Comparison of ENCODE assay signal across 8 cellular contexts in the genomic region with DNA sequence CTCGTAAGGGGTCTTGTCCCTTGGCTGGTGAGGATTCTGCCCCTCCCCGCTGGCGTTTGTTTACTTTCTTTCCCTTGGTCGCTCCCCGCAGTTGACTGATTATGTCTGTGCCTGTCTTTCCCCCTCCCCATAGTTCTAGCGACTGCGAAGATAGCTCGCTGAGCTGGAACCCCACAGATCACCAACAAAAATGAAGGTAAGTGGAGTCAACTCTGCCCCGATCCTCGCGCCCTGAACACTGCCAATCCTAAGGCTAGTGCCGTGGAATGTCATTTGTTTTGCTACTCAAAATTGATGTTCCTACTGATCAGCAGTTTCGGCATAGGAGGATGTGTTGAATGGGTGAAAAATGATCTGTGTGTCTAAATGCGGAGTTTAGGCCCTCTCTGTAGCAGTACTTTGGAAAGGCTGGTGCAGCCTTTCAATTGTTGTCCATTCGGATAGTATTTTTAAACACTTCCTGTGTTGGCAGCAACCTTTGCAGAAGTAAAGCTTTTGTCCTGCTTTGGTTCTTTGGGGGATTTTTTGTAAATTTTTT. TPM values are rescaled to one million over a fixed set of nuclear protein-coding genes. Genes with fewer than 3 reads are reported as not detected.
DNase-seq lines count a peak whose midpoint lies in the region; ATAC-seq and TF ChIP-seq lines count a peak whose summit lies in the region.

No MANE protein-coding gene starts in this region.

- H3K4me3 ChIP-seq in HUES48 (ENCODE audit: low read depth, low read length): peak overlapping the region; percentile 91
- peak overlapping the region; percentile 92 to 99 (median 97) for H3K4me3 ChIP-seq in gastrocnemius medialis

- H3K27ac Mint-ChIP-seq in CD4-positive, alpha-beta T cell: peak overlapping the region; percentile 84
- H3K27ac Mint-ChIP-seq in activated T-helper 17 cell treated with anti-CD3 and anti-CD28 coated beads, Interleukin-2, amount 50 U/mL, for 72 hours: peak overlapping the region; percentile 95

- DNase-seq in CD4-positive, alpha-beta T cell: no peak
- DNase-seq in hippocampal formation (lab: John Stamatoyannopoulos, UW): peak; percentile 26 to 35
- DNase-seq in gastrocnemius medialis: no peak
- DNase-seq in NCI-H510A treated with DMSO at 0.1 percent for 48 hours (lab: John Stamatoyannopoulos, UW): no peak
- DNase-seq in KG1 (lab: John Stamatoyannopoulos, UW): no peak

- H3K4me1 Mint-ChIP-seq in CD4-positive, alpha-beta T cell (ENCODE audit: low read depth): peaks cover 26% of the 10 kb centered on the region
- H3K4me1 Mint-ChIP-seq in activated T-helper 17 cell treated with anti-CD3 and anti-CD28 coated beads, Interleukin-2, amount 50 U/mL, for 72 hours: peaks cover 5% of the 10 kb centered on the region

- intact Hi-C loops in CD4-positive, alpha-beta T cell (cut with DNase I, micrococcal nuclease): loop anchor here (2.0 to 5.0 kb wide), 5 partner anchors 31 to 128 kb away; a partner anchor contains a TSS
- intact Hi-C loops in gastrocnemius medialis (cut with DNase I; ENCODE audit: low total_unique reads): loop anchor here (2.0 kb wide), 2 partner anchors 99 to 127 kb away; a partner anchor contains a TSS

- in situ Hi-C loops in gastrocnemius medialis (cut with MboI; ENCODE audit: low sequenced_read_pairs in 4 of 4): loop anchor here in 3 of 4 donors (10.0 kb wide), 1 partner anchor 55 kb away; a partner anchor contains a TSS

- no peak for TF ChIP-seq CTCF in CD4-positive, alpha-beta T cell (IDR thresholded peaks at IDR 0.05)
- TF ChIP-seq CTCF in gastrocnemius medialis (IDR thresholded peaks at IDR 0.05 in 4 of 5, conservative IDR thresholded peaks at IDR 0.05 in 1 of 5): no peak

- H3K36me3 ChIP-seq in HUES48 (ENCODE audit: control insufficient read depth, insufficient read depth, low read length) (peaks cover 44% of the 10 kb centered on the region), gastrocnemius medialis (peaks cover 0 to 18% of the 10 kb centered on the region in 2 donors)

- H3K4me1 ChIP-seq in HUES48 (ENCODE audit: control insufficient read depth, insufficient read depth, low read length) (peaks cover 7% of the 10 kb centered on the region; the same call in 1 of the 2 replicates), gastrocnemius medialis (peaks cover 33 to 44% of the 10 kb centered on the region in 2 donors)

- H3K9me3 ChIP-seq in CD4-positive, alpha-beta T cell (ENCODE audit: control insufficient read depth, low read length): no peaks in the 10 kb centered on the region
- H3K9me3 ChIP-seq in HUES48 (ENCODE audit: control insufficient read depth, insufficient read depth, low read length) (no peaks in the 10 kb centered on the region), gastrocnemius medialis (no peaks in the 10 kb centered on the region)

- peak overlapping the region; percentile 95 for H3K4me3 Mint-ChIP-seq in CD4-positive, alpha-beta T cell
- H3K4me3 Mint-ChIP-seq in activated T-helper 17 cell treated with anti-CD3 and anti-CD28 coated beads, Interleukin-2, amount 50 U/mL, for 72 hours: peak overlapping the region; percentile 96

- no peak for TF ChIP-seq POLR2A in gastrocnemius medialis (IDR thresholded peaks at IDR 0.05)

- no peaks in the 10 kb centered on the region for H3K27me3 Mint-ChIP-seq in CD4-positive, alpha-beta T cell
- no peaks in the 10 kb centered on the region for H3K27me3 Mint-ChIP-seq in activated T-helper 17 cell treated with anti-CD3 and anti-CD28 coated beads, Interleukin-2, amount 50 U/mL, for 72 hours

- no peak for ATAC-seq in CD4-positive, alpha-beta T cell (ENCODE audit: poor library complexity)
- no peak for ATAC-seq in activated T-helper 17 cell treated with anti-CD3 and anti-CD28 coated beads, Interleukin-2, amount 50 U/mL, for 72 hours (replicated peaks)
- no peak for ATAC-seq in gastrocnemius medialis
- ATAC-seq in GM18502 (IDR thresholded peaks at IDR 0.05; ENCODE audit: poor library complexity, unreplicated experiment): no peak

- peak overlapping the region; percentile 22; the same call in 1 of the 2 replicates for H3K9ac ChIP-seq in HUES48 (ENCODE audit: low read depth, low read length)

- CTCF ChIA-PET in CD4-positive, alpha-beta T cell (lab: Charles Lee): no interaction called here

- peaks cover 45% of the 10 kb centered on the region for H3K36me3 Mint-ChIP-seq in CD4-positive, alpha-beta T cell (ENCODE audit: low read depth)
- H3K36me3 Mint-ChIP-seq in activated T-helper 17 cell treated with anti-CD3 and anti-CD28 coated beads, Interleukin-2, amount 50 U/mL, for 72 hours (ENCODE audit: low read depth): peaks cover 43% of the 10 kb centered on the region

- POLR2A ChIA-PET in CD4-positive, alpha-beta T cell (lab: Charles Lee): interaction anchor here (1.0 to 4.8 kb wide), 11 partner anchors 8 to 128 kb away, joined by 3 to 122 read pairs (median 38); a partner anchor contains a TSS

- no peaks in the 10 kb centered on the region for H3K27me3 ChIP-seq in CD4-positive, alpha-beta T cell (ENCODE audit: control insufficient read depth, insufficient read depth, low read length)
- H3K27me3 ChIP-seq in HUES48 (ENCODE audit: control insufficient read depth, insufficient read depth, low read length) (no peaks in the 10 kb centered on the region), gastrocnemius medialis (no peaks in the 10 kb centered on the region)

- H3K9me3 Mint-ChIP-seq in CD4-positive, alpha-beta T cell: no peaks in the 10 kb centered on the region
- H3K9me3 Mint-ChIP-seq in activated T-helper 17 cell treated with anti-CD3 and anti-CD28 coated beads, Interleukin-2, amount 50 U/mL, for 72 hours: no peaks in the 10 kb centered on the region

- H3K27ac ChIP-seq in CD4-positive, alpha-beta T cell (ENCODE audit: low read depth, low read length): peak overlapping the region; percentile 55
- H3K27ac ChIP-seq in HUES48 (ENCODE audit: low read depth, low read length): peak overlapping the region; percentile 76
- peak overlapping the region; percentile 89 to 99 (median 93) for H3K27ac ChIP-seq in gastrocnemius medialis

RNA-seq across cellular contexts. Expression of a gene that starts 1.4 kb away (rescaled TPM):
- total RNA-seq in CD4-positive, alpha-beta T cell: 10 to 100 TPM; 89.6 to 94.7 TPM
- total RNA-seq in activated T-helper 17 cell treated with anti-CD3 and anti-CD28 coated beads, Interleukin-2, amount 50 U/mL, for 72 hours: 10 to 100 TPM; 31.2 to 40.8 TPM
- 10 to 100 TPM in 1 of 4 donors, 1 to 10 TPM in 3; 6.6 to 10.5 (median 7.1) TPM for total RNA-seq in gastrocnemius medialis

RNA-seq across cellular contexts. Expression of a gene that starts 55.1 kb away (rescaled TPM):
- total RNA-seq in CD4-positive, alpha-beta T cell: 100 to 1,000 TPM; 104 to 108 TPM
- 100 to 1,000 TPM; 190 to 352 TPM for total RNA-seq in activated T-helper 17 cell treated with anti-CD3 and anti-CD28 coated beads, Interleukin-2, amount 50 U/mL, for 72 hours
- 100 to 1,000 TPM; 200 to 301 (median 217) TPM for total RNA-seq in gastrocnemius medialis

Comparison
In these comparisons a context has a peak if more than half of its experiments do, and no peak if none do; other contexts are left out.
1. DNase-seq: peak in hippocampal formation (2 of 2); none in CD4-positive, alpha-beta T cell (0 of 10), gastrocnemius medialis (0 of 2), NCI-H510A treated with DMSO at 0.1 percent for 48 hours (single experiment) and KG1 (single experiment).
2. Peak in every context shown above with its lines, with median percentiles within 50 percentile points of each other: H3K27ac ChIP-seq.